In the genomic region with DNA sequence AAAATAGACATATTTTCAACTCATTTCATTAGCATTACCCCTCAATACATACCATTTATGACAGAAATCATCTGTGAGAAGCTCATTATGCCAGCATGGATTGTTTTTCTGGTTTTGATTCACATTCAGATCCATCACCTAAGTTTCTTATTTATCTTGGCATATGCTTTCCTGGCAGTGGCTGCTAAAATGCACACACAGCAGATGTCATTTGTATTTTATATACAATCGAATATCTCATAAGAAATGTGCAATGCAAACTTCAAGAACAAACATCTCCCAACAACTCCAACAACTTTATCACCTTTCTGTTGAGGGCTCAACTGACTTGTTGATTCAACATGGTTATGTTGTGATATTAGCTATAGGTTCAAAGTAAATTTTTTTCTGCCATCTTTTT, we compare ENCODE assay signal across 36 cellular contexts.
"Had no signal": no experiment of that assay in that cellular context is flagged by ENCODE, and none has a peak within 500 bp of the region (broad histone marks: within the 10 kb centered on the region; RNA-seq: fewer than 3 reads in every experiment).

No MANE protein-coding gene starts in this region.

- H3K9me3 ChIP-seq: MG63 had no signal

- H3K4me3 ChIP-seq: MG63 had no signal

- H3K36me3 ChIP-seq: MG63 had no signal

- H3K4me2 ChIP-seq: KMS-11 had no signal

- DNase-seq: Karpas-422, Kasumi-1, MG63, MM.1S, MV-4-11, NCI-H1048, NCI-H1092, NCI-H1092 treated with DMSO at 0.1 percent for 48 hours, NCI-H1105, NCI-H1105 treated with DMSO at 0.1 percent for 48 hours, NCI-H1417, NCI-H1417 treated with DMSO at 0.1 percent for 48 hours, NCI-H1436, NCI-H1436 treated with DMSO at 0.1 percent for 48 hours, NCI-H146, NCI-H1694, NCI-H1694 treated with DMSO at 0.1 percent for 48 hours, NCI-H187, NCI-H187 treated with DMSO at 0.1 percent for 48 hours, NCI-H1930, NCI-H2029, NCI-H2029 treated with DMSO at 0.1 percent for 48 hours, NCI-H2081, NCI-H2081 treated with DMSO at 0.1 percent for 48 hours, NCI-H2107, NCI-H2171, NCI-H2171 treated with DMSO at 0.1 percent for 48 hours, NCI-H2227 treated with DMSO at 0.1 percent for 48 hours, NCI-H226, NCI-H345, NCI-H510A, NCI-H510A treated with DMSO at 0.1 percent for 48 hours, NCI-H524, NCI-H524 treated with DMSO at 0.1 percent for 48 hours, NCI-H526 had no signal

- H3K27ac ChIP-seq: KMS-11 had no signal

- H3K9ac ChIP-seq: KMS-11 had no signal
